9 cellular contexts compared by ENCODE assay signal in the genomic region with DNA sequence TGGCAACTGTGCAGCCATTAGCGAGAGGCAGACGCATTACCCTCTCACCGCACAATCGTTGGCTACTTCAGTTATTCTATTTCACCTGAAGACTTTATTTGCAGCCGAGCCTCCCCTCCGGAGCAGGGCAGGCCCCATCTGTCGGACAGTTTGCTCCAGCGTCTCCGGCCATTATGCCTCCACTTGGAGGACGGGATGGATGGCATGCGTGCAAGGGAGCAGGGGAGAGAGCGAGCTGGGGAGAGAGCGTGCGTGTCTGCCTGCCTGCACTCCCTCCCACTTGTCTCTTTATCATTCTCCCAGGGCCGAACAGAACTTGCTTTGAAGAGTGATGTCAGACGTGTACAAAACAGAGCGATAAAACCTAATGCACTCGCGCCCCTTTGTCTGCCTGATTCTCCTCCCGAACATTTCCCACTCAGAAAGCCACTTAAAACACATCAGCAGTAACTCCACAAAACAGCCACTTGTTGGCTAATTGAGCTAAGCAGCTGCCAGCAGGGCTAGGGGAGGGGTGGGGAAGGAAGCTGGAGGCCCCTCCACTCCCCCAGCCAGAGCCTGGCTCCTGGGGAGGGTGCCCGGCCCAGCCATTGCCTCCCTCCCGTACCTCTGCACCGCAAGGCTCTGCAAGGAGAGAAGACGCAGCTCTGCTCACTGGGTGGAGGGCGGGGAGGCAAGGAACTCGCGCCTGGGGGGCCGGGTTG. TPM values are rescaled to one million over a fixed set of nuclear protein-coding genes. Genes with fewer than 3 reads are reported as not detected.
DNase-seq lines count a peak whose midpoint lies in the region; TF ChIP-seq lines count a peak whose summit lies in the region.
"Had no signal": no experiment of that assay in that cellular context is flagged by ENCODE, and none has a peak within 500 bp of the region (broad histone marks: within the 10 kb centered on the region; RNA-seq: fewer than 3 reads in every experiment).

No MANE protein-coding gene starts in this region.

- WGBS in H9 (ENCODE audit: extremely low coverage, insufficient read length, low lambda C conversion rate), result no CpG with 5 or more reads among the region's 28 CpGs
- WGBS in trophoblast cell (ENCODE audit: extremely low coverage, insufficient coverage, insufficient read length), result no CpG with 5 or more reads among the region's 28 CpGs
- 22 to 41% methylated on average over 5 to 20 of the region's 28 CpGs for WGBS in esophagus squamous epithelium, 2 donors

- H2AK5ac ChIP-seq in H9 (ENCODE audit: insufficient read length, low read length) (no peak overlapping the region), trophoblast cell (ENCODE audit: low read length) (no peak overlapping the region)

- H3K23me2 ChIP-seq in H9 (ENCODE audit: insufficient read length, low read depth, low read length, poor library complexity, severe bottlenecking), result no peaks in the 10 kb centered on the region

- no peak overlapping the region for H3T11ph ChIP-seq in H9 (ENCODE audit: low read length)

- H3K23ac ChIP-seq in H9 (ENCODE audit: insufficient read length, low read depth, low read length) (no peak overlapping the region), trophoblast cell (ENCODE audit: low read length) (no peak overlapping the region)

- H3K14ac ChIP-seq in H9 (ENCODE audit: insufficient read depth, low read length) (peak overlapping the region; percentile 3), trophoblast cell (ENCODE audit: low read length) (no peak overlapping the region)

- H4K20me1 ChIP-seq in H9 (ENCODE audit: control insufficient read depth, insufficient read depth, insufficient read length), result no peaks in the 10 kb centered on the region

- H2BK12ac ChIP-seq in H9 (ENCODE audit: insufficient read length, low read depth, low read length) (no peak overlapping the region), trophoblast cell (ENCODE audit: low read length) (no peak overlapping the region)

- DNase-seq in H9 (no peak), NCI-H82 (lab: John Stamatoyannopoulos, UW) (peak; percentile 57), foreskin fibroblast (peak; percentile 50 to 75), trophoblast cell (peak; percentile 8 to 48), AML-193 (lab: John Stamatoyannopoulos, UW) (no peak), epidermal melanocyte (ENCODE audit: insufficient read length, low spot score) (no peak), substantia nigra (lab: John Stamatoyannopoulos, UW) (no peak), esophagus squamous epithelium (lab: John Stamatoyannopoulos, UW) (no peak)
- DNase-seq: SIG-M5 had no signal

- H3K9me3 ChIP-seq in H9 (ENCODE audit: control insufficient read depth, low read depth, low read length) (no peaks in the 10 kb centered on the region), trophoblast cell (ENCODE audit: insufficient read depth, low read depth, low read length) (peaks cover 4% of the 10 kb centered on the region), esophagus squamous epithelium (no peaks in the 10 kb centered on the region)

- intact Hi-C loops in esophagus squamous epithelium (cut with DNase I), result no loop called here

- H4K8ac ChIP-seq in H9 (replicated peaks; ENCODE audit: insufficient read length, low read depth, low read length) (no peak overlapping the region), trophoblast cell (ENCODE audit: low read depth, low read length) (no peak overlapping the region)

- H3K27ac ChIP-seq in H9 (ENCODE audit: insufficient read length, low read depth, low read length), result no peak overlapping the region
- H3K27ac ChIP-seq in trophoblast cell (ENCODE audit: low read depth, low read length), result no peak overlapping the region
- no peak overlapping the region for H3K27ac ChIP-seq in substantia nigra (ENCODE audit: low read depth, low read length, poor library complexity, severe bottlenecking)
- H3K27ac ChIP-seq in esophagus squamous epithelium, result no peak overlapping the region

- peaks cover 0 to 3% of the 10 kb centered on the region in 2 experiments; a peak in 1 of 5 replicates for H3K9me3 Mint-ChIP-seq in H9

- peaks cover 31 to 57% of the 10 kb centered on the region in 2 experiments for H3K4me1 Mint-ChIP-seq in H9

- H3K4me3 Mint-ChIP-seq in H9, result peak overlapping the region; percentile 31 to 69

- no peaks in the 10 kb centered on the region for H3K79me2 ChIP-seq in H9 (ENCODE audit: insufficient read depth, low read length)
- no peaks in the 10 kb centered on the region for H3K79me2 ChIP-seq in trophoblast cell (ENCODE audit: control insufficient read depth, insufficient read depth, low read length, poor library complexity)

- H4K5ac ChIP-seq in H9 (ENCODE audit: insufficient read length, low read depth, low read length), result peak overlapping the region; percentile 58

- no peaks in the 10 kb centered on the region; the same call in 1 of the 2 replicates for H3K4me1 ChIP-seq in H9 (ENCODE audit: insufficient read depth, low read length)
- H3K4me1 ChIP-seq in trophoblast cell (ENCODE audit: control insufficient read depth in 1 of 2, insufficient read depth in 2 of 2, low read length in 2 of 2), result peaks cover 0 to 5% of the 10 kb centered on the region in 2 experiments
- peaks cover 5 to 54% (median 18%) of the 10 kb centered on the region in 3 donors for H3K4me1 ChIP-seq in esophagus squamous epithelium

- H3K9ac ChIP-seq in H9 (ENCODE audit: extremely low read depth, insufficient read length, low read length) (no peak overlapping the region), trophoblast cell (ENCODE audit: low read length) (no peak overlapping the region)

- peak overlapping the region in 2 of 3 experiments; percentile 0 to 15; a peak in 2 of 7 replicates for H3K27ac Mint-ChIP-seq in H9

- H3K18ac ChIP-seq in H9 (ENCODE audit: insufficient read length, low read depth, low read length) (peak overlapping the region; percentile 12), trophoblast cell (ENCODE audit: low read length) (no peak overlapping the region)

- no peak for TF ChIP-seq POLR2A in esophagus squamous epithelium (IDR thresholded peaks at IDR 0.05)

- H3K27me3 ChIP-seq in H9 (ENCODE audit: insufficient read depth, low read length) (no peaks in the 10 kb centered on the region; the same call in 1 of the 2 replicates), trophoblast cell (ENCODE audit: insufficient read depth, low read length) (no peaks in the 10 kb centered on the region), esophagus squamous epithelium (peaks cover 0 to 76% (median 6%) of the 10 kb centered on the region in 4 donors)

- H2BK5ac ChIP-seq in H9 (ENCODE audit: insufficient read length, low read length) (no peak overlapping the region), trophoblast cell (ENCODE audit: low read depth, low read length, poor library complexity) (no peak overlapping the region)

- H2BK120ac ChIP-seq in H9 (ENCODE audit: low read depth, low read length, poor library complexity, severe bottlenecking), result no peak overlapping the region
- no peak overlapping the region for H2BK120ac ChIP-seq in trophoblast cell (ENCODE audit: insufficient read depth, low read length, poor library complexity)

- H3K36me3 ChIP-seq in trophoblast cell (ENCODE audit: control insufficient read depth in 1 of 2, insufficient read depth in 2 of 2, low read length in 2 of 2) (no peaks in the 10 kb centered on the region), esophagus squamous epithelium (no peaks in the 10 kb centered on the region)

- H3K27me3 Mint-ChIP-seq in H9 (ENCODE audit: low read depth), result peaks cover 36% of the 10 kb centered on the region

- H3K4ac ChIP-seq in H9 (ENCODE audit: low read depth, low read length), result no peak overlapping the region
- H3K4ac ChIP-seq in trophoblast cell (ENCODE audit: low read depth, low read length), result no peak overlapping the region

- H2BK15ac ChIP-seq in H9 (ENCODE audit: low read depth, low read length), result no peak overlapping the region

- peak overlapping the region; percentile 53 for H3K4me2 ChIP-seq in H9 (ENCODE audit: insufficient read depth, insufficient read length, low read length)
- H3K4me2 ChIP-seq in trophoblast cell (ENCODE audit: low read length), result peak overlapping the region; percentile 51

- peak overlapping the region; percentile 12 to 40 for H3K4me3 ChIP-seq in foreskin fibroblast (ENCODE audit: low read depth in 1 of 2, low read length in 2 of 2)
- H3K4me3 ChIP-seq in trophoblast cell (ENCODE audit: low read depth, low read length), result no peak overlapping the region
- H3K4me3 ChIP-seq in esophagus squamous epithelium, result peak overlapping the region in 1 of 4 donors; percentile 51

- TF ChIP-seq CTCF in H9 (conservative IDR thresholded peaks at IDR 0.05) (no peak), foreskin fibroblast (IDR thresholded peaks at IDR 0.05; ENCODE audit: low read depth, low read length) (no peak), esophagus squamous epithelium (IDR thresholded peaks at IDR 0.05) (no peak)

- H3K79me1 ChIP-seq in H9 (ENCODE audit: insufficient read depth, low read depth, low read length, poor library complexity, severe bottlenecking) (no peaks in the 10 kb centered on the region), trophoblast cell (ENCODE audit: low read length) (no peaks in the 10 kb centered on the region)

- no peak overlapping the region for H4K12ac ChIP-seq in trophoblast cell (ENCODE audit: low read depth, low read length)

- no peak overlapping the region for H2BK20ac ChIP-seq in H9 (ENCODE audit: low read depth, low read length, poor library complexity, severe bottlenecking)

- H3K56ac ChIP-seq in H9 (ENCODE audit: insufficient read length, low read depth, low read length), result no peak overlapping the region

- H4K91ac ChIP-seq in H9 (ENCODE audit: insufficient read length, low read depth, low read length), result no peak overlapping the region
- H4K91ac ChIP-seq in trophoblast cell (ENCODE audit: low read depth, low read length), result no peak overlapping the region

- H2AFZ ChIP-seq in H9 (ENCODE audit: low read length), result peak overlapping the region; percentile 0
- no peak overlapping the region for H2AFZ ChIP-seq in trophoblast cell (ENCODE audit: insufficient read depth, low read length, poor library complexity)

- H3K36me3 Mint-ChIP-seq in H9 (ENCODE audit: insufficient read depth in 1 of 3, low read depth in 3 of 3), result no peaks in the 10 kb centered on the region

RNA-seq across cellular contexts. Expression of gene FUBP3, which starts 43.4 kb away (rescaled TPM):
- total RNA-seq in H9 (2021) (78.6 and 83.5 TPM in 2 replicates), esophagus squamous epithelium (10 to 100 TPM; 28.2 to 39.0 (median 33.9) TPM)
- polyA plus RNA-seq in trophoblast cell (2013), result 40.3 and 40.8 TPM in 2 replicates

Comparison
In these comparisons a context has a peak if more than half of its experiments do, and no peak if none do; other contexts are left out.
1. DNase-seq: peak in NCI-H82 (single experiment), foreskin fibroblast (2 of 2) and trophoblast cell (2 of 2); none in H9 (single experiment), AML-193 (0 of 2), epidermal melanocyte (single experiment), substantia nigra (0 of 49) and esophagus squamous epithelium (single experiment).